ENCODE assay signal across 1 cellular context in genomic region chr21:17455028-17455353, GRCh38.
TF ChIP-seq lines count a peak whose summit lies in the region.

No MANE protein-coding gene starts in this region.

TF ChIP-seq in H1, 55 proteins besides CTCF, POLR2A, EP300 and RAD21 (continued from another document):
- TF ChIP-seq MAX (IDR thresholded peaks at IDR 0.05) (no peak; the same call in 1 of the 2 replicates), JUN (IDR thresholded peaks at IDR 0.05; ENCODE audit: low read depth, low read length) (no peak), POU5F1 (IDR thresholded peaks at IDR 0.05; ENCODE audit: low read depth, low read length) (no peak), KDM5A (IDR thresholded peaks at IDR 0.05; ENCODE audit: low read length) (no peak), HDAC2 (IDR thresholded peaks at IDR 0.05; ENCODE audit: borderline replicate concordance in 1 of 2, low read depth in 2 of 2, low read length in 2 of 2) (no peak)
